12 cellular contexts compared by ENCODE assay signal in genomic region chr20:32191873-32192272, GRCh38. TPM values are rescaled to one million over a fixed set of nuclear protein-coding genes. Genes with fewer than 3 reads are reported as not detected.
DNase-seq lines count a peak whose midpoint lies in the region; ATAC-seq and TF ChIP-seq lines count a peak whose summit lies in the region.
"Had no signal": no experiment of that assay in that cellular context is flagged by ENCODE, and none has a peak within 500 bp of the region (broad histone marks: within the 10 kb centered on the region; RNA-seq: fewer than 3 reads in every experiment).

No MANE protein-coding gene starts in this region.

- no peak for ATAC-seq in CD8-positive, alpha-beta T cell
- ATAC-seq in psoas muscle, result no peak

- peaks cover 28% of the 10 kb centered on the region for H3K36me3 Mint-ChIP-seq in CD8-positive, alpha-beta T cell
- H3K36me3 Mint-ChIP-seq in HFFc6 (ENCODE audit: low read depth) (peaks cover 13% of the 10 kb centered on the region), neural progenitor cell (peaks cover 19% of the 10 kb centered on the region)

- H3K27ac ChIP-seq in CD8-positive, alpha-beta T cell (ENCODE audit: low read depth, low read length), result no peak overlapping the region
- H3K27ac ChIP-seq in neural progenitor cell, result peak overlapping the region; percentile 14
- no peak overlapping the region for H3K27ac ChIP-seq in psoas muscle
- H3K27ac ChIP-seq: SJCRH30 had no signal

- intact Hi-C loops in CD8-positive, alpha-beta T cell (cut with DNase I, micrococcal nuclease), result no loop called here
- intact Hi-C loops in psoas muscle (cut with DNase I), result no loop called here

- no peaks in the 10 kb centered on the region for H3K9me3 ChIP-seq in CD8-positive, alpha-beta T cell (ENCODE audit: low read length)
- no peaks in the 10 kb centered on the region for H3K9me3 ChIP-seq in neural progenitor cell (ENCODE audit: low read depth)
- no peaks in the 10 kb centered on the region for H3K9me3 ChIP-seq in psoas muscle
- H3K9me3 ChIP-seq: mucosa of descending colon, SJCRH30 had no signal

- H4K20me1 ChIP-seq in neural progenitor cell (ENCODE audit: low read depth), result peaks cover 61% of the 10 kb centered on the region

- no peak overlapping the region for H3K4me2 ChIP-seq in neural progenitor cell

- H3K4me3 ChIP-seq in CD8-positive, alpha-beta T cell (ENCODE audit: low read depth, low read length), result no peak overlapping the region
- H3K4me3 ChIP-seq in neural progenitor cell (no peak overlapping the region), psoas muscle (no peak overlapping the region)
- H3K4me3 ChIP-seq: mucosa of descending colon, SJCRH30 had no signal

- H3K36me3 ChIP-seq in CD8-positive, alpha-beta T cell (ENCODE audit: insufficient read depth, low read length), result peaks cover 16% of the 10 kb centered on the region
- H3K36me3 ChIP-seq in neural progenitor cell (no peaks in the 10 kb centered on the region), psoas muscle (ENCODE audit: insufficient read depth in 1 of 2, low read depth in 1 of 2) (peaks cover 5 to 31% of the 10 kb centered on the region in 2 donors)

- peaks cover 17% of the 10 kb centered on the region for H3K4me1 ChIP-seq in CD8-positive, alpha-beta T cell (ENCODE audit: insufficient read depth, low read length)
- peaks cover 15% of the 10 kb centered on the region for H3K4me1 ChIP-seq in neural progenitor cell
- peaks cover 35% of the 10 kb centered on the region for H3K4me1 ChIP-seq in psoas muscle
- H3K4me1 ChIP-seq: SJCRH30 had no signal

- H3K79me2 ChIP-seq in neural progenitor cell (ENCODE audit: low read depth), result peaks cover 38% of the 10 kb centered on the region

- POLR2A ChIA-PET in CD8-positive, alpha-beta T cell (lab: Charles Lee), result no interaction called here

- no peak for TF ChIP-seq CTCF in CD8-positive, alpha-beta T cell (IDR thresholded peaks at IDR 0.05)
- TF ChIP-seq CTCF in HFFc6 (IDR thresholded peaks at IDR 0.05), result no peak
- no peak for TF ChIP-seq CTCF in neural progenitor cell (IDR thresholded peaks at IDR 0.05)
- TF ChIP-seq CTCF in psoas muscle (IDR thresholded peaks at IDR 0.05), result no peak

- CTCF ChIA-PET in CD8-positive, alpha-beta T cell (lab: Charles Lee), result no interaction called here

- H3K9me3 Mint-ChIP-seq in CD8-positive, alpha-beta T cell, result no peaks in the 10 kb centered on the region
- H3K9me3 Mint-ChIP-seq in HFFc6, result no peaks in the 10 kb centered on the region
- H3K9me3 Mint-ChIP-seq in neural progenitor cell, result no peaks in the 10 kb centered on the region

- no peak overlapping the region for H3K4me3 Mint-ChIP-seq in CD8-positive, alpha-beta T cell
- H3K4me3 Mint-ChIP-seq in HFFc6 (no peak overlapping the region), neural progenitor cell (no peak overlapping the region)

- H3K27ac Mint-ChIP-seq in CD8-positive, alpha-beta T cell, result peak overlapping the region; percentile 81
- H3K27ac Mint-ChIP-seq in HFFc6, result peak overlapping the region; percentile 42; the same call in 1 of the 2 replicates
- H3K27ac Mint-ChIP-seq in neural progenitor cell, result no peak overlapping the region

- H2AFZ ChIP-seq in neural progenitor cell (replicated peaks), result no peak overlapping the region

- no peak for DNase-seq in CD8-positive, alpha-beta T cell
- DNase-seq in HFFc6, result no peak
- peak; percentile 37 for DNase-seq in dermis blood vessel endothelial cell
- no peak for DNase-seq in neural progenitor cell (ENCODE audit: low spot score)
- DNase-seq in SW 1271 (lab: John Stamatoyannopoulos, UW), result no peak
- DNase-seq in NCI-H2081 treated with DMSO at 0.1 percent for 48 hours (lab: John Stamatoyannopoulos, UW), result no peak
- no peak for DNase-seq in psoas muscle
- DNase-seq: C1 segment of cervical spinal cord, GDM1, GOT3, mucosa of descending colon, SJCRH30 had no signal

- no peaks in the 10 kb centered on the region for H3K27me3 ChIP-seq in CD8-positive, alpha-beta T cell (ENCODE audit: insufficient read depth, low read length)
- H3K27me3 ChIP-seq in neural progenitor cell (no peaks in the 10 kb centered on the region), psoas muscle (ENCODE audit: insufficient read depth in 3 of 3, low read length in 2 of 3) (no peaks in the 10 kb centered on the region)
- H3K27me3 ChIP-seq: SJCRH30 had no signal

- H3K27me3 Mint-ChIP-seq in CD8-positive, alpha-beta T cell (ENCODE audit: low read depth), result no peaks in the 10 kb centered on the region
- peaks cover 3% of the 10 kb centered on the region for H3K27me3 Mint-ChIP-seq in HFFc6 (ENCODE audit: insufficient read depth)
- H3K27me3 Mint-ChIP-seq in neural progenitor cell (ENCODE audit: insufficient read depth, low read depth), result peaks cover 10% of the 10 kb centered on the region

- no peak overlapping the region for H3K9ac ChIP-seq in neural progenitor cell

- H3K4me1 Mint-ChIP-seq in CD8-positive, alpha-beta T cell (ENCODE audit: low read depth), result peaks cover 22% of the 10 kb centered on the region
- H3K4me1 Mint-ChIP-seq in HFFc6 (ENCODE audit: low read depth) (0 out of 2 replicates have a peak, but pooled peaks cover 5% of the 10 kb centered on the region), neural progenitor cell (peaks cover 15% of the 10 kb centered on the region)

- peaks cover 29% of the 10 kb centered on the region for H3F3A ChIP-seq in neural progenitor cell (ENCODE audit: low read depth)

RNA-seq across cellular contexts. Expression of gene PLAGL2, which starts 15.7 kb away (rescaled TPM):
- 10 to 100 TPM; 15.8 to 16.9 TPM for total RNA-seq in CD8-positive, alpha-beta T cell
- total RNA-seq in HFFc6 (2021; fragmentation: NEBNext Ultra II Directional; extraction: Animal tissue kit (Norgen Biotek cat#: 25700)), result 10 to 100 TPM in 2 of 6 experiments, 1 to 10 TPM in 4; 8.5 to 11.1 (median 9.5) TPM
- total RNA-seq in dermis blood vessel endothelial cell (2.6 and 4.1 TPM in 2 replicates), neural progenitor cell (ENCODE audit: low replicate concordance) (16.5 and 21.2 TPM in 2 replicates), psoas muscle (1 to 10 TPM; 4.9 to 9.6 (median 6.0) TPM)
- 1 to 10 TPM; 1.7 to 5.3 (median 2.3) TPM for polyA plus RNA-seq in psoas muscle

RNA-seq across cellular contexts. Expression of gene POFUT1, which starts 15.8 kb away (rescaled TPM):
- total RNA-seq in CD8-positive, alpha-beta T cell, result 1 to 10 TPM; 5.1 to 6.3 TPM
- 10 to 100 TPM; 64.1 to 83.7 (median 74.6) TPM for total RNA-seq in HFFc6 (2021; fragmentation: NEBNext Ultra II Directional; extraction: Animal tissue kit (Norgen Biotek cat#: 25700))
- total RNA-seq in dermis blood vessel endothelial cell (35.2 and 49.7 TPM in 2 replicates), neural progenitor cell (ENCODE audit: low replicate concordance) (22.3 and 23.5 TPM in 2 replicates), psoas muscle (10 to 100 TPM; 14.0 to 20.8 (median 17.1) TPM)
- polyA plus RNA-seq in psoas muscle, result 10 to 100 TPM in 1 of 3 donors, 1 to 10 TPM in 2; 7.8 to 22.9 (median 8.1) TPM
